Comparison of ENCODE assay signal across 26 cellular contexts in the genomic region with DNA sequence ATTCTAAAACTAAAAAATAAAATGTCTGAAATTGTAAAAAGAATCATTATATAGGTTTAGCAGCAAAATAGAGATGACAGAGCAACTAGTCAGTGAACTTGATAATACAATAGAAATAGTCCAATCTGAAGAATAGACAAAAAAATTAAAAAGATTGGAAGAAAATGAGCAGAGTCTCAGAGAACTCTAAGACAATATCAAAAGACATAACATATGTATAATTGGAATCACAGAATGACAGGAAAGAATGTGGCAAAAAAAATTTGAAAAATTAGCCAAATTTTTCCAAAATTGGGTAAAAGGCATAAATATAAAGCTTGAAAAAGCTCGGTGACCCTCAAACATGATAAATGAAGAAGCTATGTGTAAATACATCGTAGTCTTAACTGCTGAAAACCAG.
"Had no signal": no experiment of that assay in that cellular context is flagged by ENCODE, and none has a peak within 500 bp of the region (broad histone marks: within the 10 kb centered on the region; RNA-seq: fewer than 3 reads in every experiment).

No MANE protein-coding gene starts in this region.

- DNase-seq: colonic mucosa; cortex of kidney; dermis blood vessel endothelial cell; dorsolateral prefrontal cortex; effector CD4-positive, alpha-beta T cell; effector CD8-positive, alpha-beta T cell; effector memory CD4-positive, alpha-beta T cell; effector memory CD8-positive, alpha-beta T cell; endodermal cell; erythroblast; esophagus squamous epithelium; foreskin fibroblast; foreskin keratinocyte; foreskin melanocyte; gastrocnemius medialis; glutamatergic neuron; head of caudate nucleus; heart left ventricle; heart right ventricle had no signal

- H3K36me3 ChIP-seq: colonic mucosa, esophagus muscularis mucosa, esophagus squamous epithelium, gastrocnemius medialis, gastroesophageal sphincter, heart left ventricle, heart right ventricle had no signal

- H3K4me1 ChIP-seq: colonic mucosa, esophagus muscularis mucosa, esophagus squamous epithelium, foreskin keratinocyte, gastrocnemius medialis, gastroesophageal sphincter, heart left ventricle, heart right ventricle had no signal

- FAIRE-seq: endometrium, endothelial cell of umbilical vein had no signal

- H3K9me3 ChIP-seq: colonic mucosa, esophagus squamous epithelium had no signal

- H3K27ac ChIP-seq: colonic mucosa, coronary artery, dorsolateral prefrontal cortex, epithelial cell of prostate, esophagus muscularis mucosa, esophagus squamous epithelium, foreskin keratinocyte, gastrocnemius medialis, gastroesophageal sphincter, heart left ventricle, heart right ventricle had no signal

- ATAC-seq: effector memory CD8-positive, alpha-beta T cell; esophagus mucosa; foreskin keratinocyte; gastrocnemius medialis; gastroesophageal sphincter; heart left ventricle; heart right ventricle had no signal

- H3K4me3 ChIP-seq: colonic mucosa, coronary artery, dorsolateral prefrontal cortex, esophagus muscularis mucosa, esophagus squamous epithelium, gastrocnemius medialis, gastroesophageal sphincter, heart left ventricle, heart right ventricle had no signal
